6 cellular contexts compared by ENCODE assay signal in genomic region chr19:42610401-42610915, GRCh38. TPM values are rescaled to one million over a fixed set of nuclear protein-coding genes. Genes with fewer than 3 reads are reported as not detected.
"Had no signal": no experiment of that assay in that cellular context is flagged by ENCODE, and none has a peak within 500 bp of the region (broad histone marks: within the 10 kb centered on the region; RNA-seq: fewer than 3 reads in every experiment).

No MANE protein-coding gene starts in this region.

RNA-seq across cellular contexts. Expression of gene CEACAM8, which starts 15.7 kb away (rescaled TPM):
- total RNA-seq: HepG2, HT-29, HT1080, IMR-90, K562 had no signal
- polyA plus RNA-seq: HepG2, IgD-negative memory B cell, IMR-90, K562 had no signal
